Comparison of ENCODE assay signal across 1 cellular context in the genomic region with DNA sequence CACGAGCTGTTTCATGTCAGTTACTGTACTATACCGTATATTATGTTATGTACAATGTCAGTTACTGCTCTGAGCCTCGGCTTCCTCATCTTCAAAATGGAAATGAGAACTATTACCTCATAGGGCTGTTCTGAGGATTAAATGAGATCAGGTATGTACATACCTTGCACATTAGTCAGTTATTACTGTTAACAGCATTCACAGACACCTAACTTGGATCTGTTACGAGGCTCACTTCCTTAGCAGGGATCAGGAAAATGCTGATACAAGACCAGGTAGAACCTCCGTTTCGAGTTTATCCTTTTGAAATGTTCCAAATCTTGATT.
TF ChIP-seq lines count a peak whose summit lies in the region.

No MANE protein-coding gene starts in this region.

TF ChIP-seq in SK-N-SH treated with all-trans-retinoic acid at 6 μM for 48 hours, 23 proteins besides CTCF, POLR2A, EP300 and RAD21 (continued from another document):
- TF ChIP-seq, protein P1, sequence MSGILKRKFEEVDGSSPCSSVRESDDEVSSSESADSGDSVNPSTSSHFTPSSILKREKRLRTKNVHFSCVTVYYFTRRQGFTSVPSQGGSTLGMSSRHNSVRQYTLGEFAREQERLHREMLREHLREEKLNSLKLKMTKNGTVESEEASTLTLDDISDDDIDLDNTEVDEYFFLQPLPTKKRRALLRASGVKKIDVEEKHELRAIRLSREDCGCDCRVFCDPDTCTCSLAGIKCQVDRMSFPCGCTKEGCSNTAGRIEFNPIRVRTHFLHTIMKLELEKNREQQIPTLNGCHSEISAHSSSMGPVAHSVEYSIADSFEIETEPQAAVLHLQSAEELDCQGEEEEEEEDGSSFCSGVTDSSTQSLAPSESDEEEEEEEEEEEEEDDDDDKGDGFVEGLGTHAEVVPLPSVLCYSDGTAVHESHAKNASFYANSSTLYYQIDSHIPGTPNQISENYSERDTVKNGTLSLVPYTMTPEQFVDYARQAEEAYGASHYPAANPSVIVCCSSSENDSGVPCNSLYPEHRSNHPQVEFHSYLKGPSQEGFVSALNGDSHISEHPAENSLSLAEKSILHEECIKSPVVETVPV (CRISPR knock-in tag; IDR thresholded peaks at IDR 0.05) = no peak
- TF ChIP-seq TCF4 (CRISPR knock-in tag; IDR thresholded peaks at IDR 0.05; ENCODE audit: borderline replicate concordance) (no peak), PATZ1 (CRISPR knock-in tag; IDR thresholded peaks at IDR 0.05; ENCODE audit: borderline replicate concordance) (no peak), ESRRG (CRISPR knock-in tag; IDR thresholded peaks at IDR 0.05) (no peak), PPARA (CRISPR knock-in tag; IDR thresholded peaks at IDR 0.05; ENCODE audit: borderline replicate concordance) (no peak)
